7 cellular contexts compared by ENCODE assay signal in genomic region chr7:76849887-76850563, GRCh38.
DNase-seq lines count a peak whose midpoint lies in the region; ATAC-seq, FAIRE-seq and TF ChIP-seq lines count a peak whose summit lies in the region.
"Not testable (repeated sequence)": the region's sequence is repeated elsewhere in the genome, so short reads cannot be mapped to it uniquely, and the experiment has no call there.

No MANE protein-coding gene starts in this region.

- TF ChIP-seq POLR2A in GM12891 (IDR thresholded peaks at IDR 0.05; ENCODE audit: low read depth, low read length); HepG2 (IDR thresholded peaks at IDR 0.05; ENCODE audit: insufficient read depth in 1 of 2, low read depth in 2 of 2, low read length in 2 of 2): not testable (repeated sequence)

- H3K4me1 ChIP-seq in Caco-2 (peaks cover 11% of the 10 kb centered on the region), HepG2 (ENCODE audit: insufficient read depth, low read length) (peaks cover 13% of the 10 kb centered on the region)
- not testable (repeated sequence) for H3K4me1 ChIP-seq in hepatocyte (ENCODE audit: insufficient read depth); mucosa of descending colon (ENCODE audit: low read depth); small intestine (ENCODE audit: control insufficient read depth in 2 of 2, insufficient read depth in 1 of 2, low read depth in 1 of 2, low read length in 1 of 2)

- not testable (repeated sequence) for H3K9ac ChIP-seq in HepG2 (ENCODE audit: insufficient read depth, low read depth, low read length)

- H3K27ac ChIP-seq in hepatocyte: peak overlapping the region; percentile 65
- H3K27ac ChIP-seq in HepG2 (ENCODE audit: extremely low read length, insufficient read depth, low read length); small intestine (ENCODE audit: low read depth in 1 of 2, low read length in 1 of 2): not testable (repeated sequence)

- DNase-seq in Caco-2: peak in 1 of 2 experiments; percentile 31
- DNase-seq in GM12891 (ENCODE audit: insufficient read length, low spot score); left colon; mucosa of descending colon: not testable (repeated sequence)
- DNase-seq in hepatocyte (ENCODE audit: low spot score): peak; percentile 22
- peak; percentile 65 for DNase-seq in HepG2 (ENCODE audit: low spot score)
- peak; percentile 33 for DNase-seq in small intestine

- peak; percentile 90 for ATAC-seq in left colon
- peak; percentile 95 for ATAC-seq in HepG2
- ATAC-seq in mucosa of descending colon: peak; percentile 88

- not testable (repeated sequence) for H3K36me3 ChIP-seq in Caco-2 (ENCODE audit: control insufficient read depth, insufficient read depth, low read length); hepatocyte (replicated peaks; ENCODE audit: insufficient read depth, low read depth); HepG2 (replicated peaks in 1 of 2; ENCODE audit: control insufficient read depth in 1 of 2, insufficient read depth in 2 of 2, low read length in 2 of 2); mucosa of descending colon (ENCODE audit: low read depth); small intestine (ENCODE audit: control insufficient read depth in 2 of 2, insufficient read depth in 2 of 2, low read length in 2 of 2)

- H3K9me2 ChIP-seq in hepatocyte (replicated peaks; ENCODE audit: insufficient read depth): not testable (repeated sequence)

- TF ChIP-seq EP300 in HepG2 (IDR thresholded peaks at IDR 0.05; ENCODE audit: low read depth in 2 of 2, low read length in 2 of 2); HepG2 (CRISPR knock-in tag; IDR thresholded peaks at IDR 0.05; ENCODE audit: borderline replicate concordance): not testable (repeated sequence)

- intact Hi-C loops in Caco-2 (cut with micrococcal nuclease; ENCODE audit: unreplicated experiment); left colon (cut with DNase I, micrococcal nuclease); HepG2 (cut with micrococcal nuclease; ENCODE audit: unreplicated experiment); mucosa of descending colon (cut with DNase I, micrococcal nuclease): not testable (repeated sequence)

- CTCF ChIA-PET in Caco-2 (lab: Charles Lee); HepG2 (lab: Yijun Ruan, JAX; ENCODE audit: low intra/inter-chr PET ratio, low total read pairs): not testable (repeated sequence)

- not testable (repeated sequence) for H3K36me3 Mint-ChIP-seq in Caco-2 (ENCODE audit: insufficient read depth, unreplicated experiment)

- FAIRE-seq in GM12891 (lab: Jason Lieb, UNC): peak; percentile 38
- not testable (repeated sequence) for FAIRE-seq in HepG2 (lab: Jason Lieb, UNC); small intestine (lab: Jason Lieb, UNC)

- H4K20me1 ChIP-seq in hepatocyte (ENCODE audit: insufficient read depth, poor library complexity, severe bottlenecking); HepG2 (ENCODE audit: insufficient read depth, low read length): not testable (repeated sequence)

- 75% methylated on average over 2 of the region's 2 CpGs for WGBS in hepatocyte (ENCODE audit: low lambda C conversion rate, missing lambda C conversion rate)
- 42% methylated on average over 2 of the region's 2 CpGs for whole genome bisulfite sequencing in HepG2 (ENCODE audit: low lambda C conversion rate)
- 68 to 85% (median 71%) methylated on average over 2 of the region's 2 CpGs for WGBS in small intestine, 3 donors

- H3K4me3 Mint-ChIP-seq in Caco-2 (ENCODE audit: unreplicated experiment): peak overlapping the region; percentile 18

- BruUV-seq in Caco-2 (replicated peaks; lab: Mats Ljungman, UMichigan); HepG2 (replicated peaks; lab: Mats Ljungman, UMichigan): not testable (repeated sequence)

- not testable (repeated sequence) for H3K4me3 ChIP-seq in Caco-2 (ENCODE audit: low read depth, low read length); hepatocyte; HepG2 (replicated peaks in 1 of 3; ENCODE audit: insufficient read depth in 1 of 3, low read depth in 2 of 3, low read length in 3 of 3); mucosa of descending colon; small intestine (ENCODE audit: low read depth in 1 of 2, low read length in 2 of 2)

- H3K27me3 ChIP-seq in Caco-2 (replicated peaks; ENCODE audit: control insufficient read depth, insufficient read depth, low read length); hepatocyte; HepG2 (ENCODE audit: control insufficient read depth in 1 of 2, insufficient read depth in 2 of 2, low read length in 2 of 2); small intestine (ENCODE audit: control insufficient read depth in 2 of 2, insufficient read depth in 2 of 2, low read length in 2 of 2): not testable (repeated sequence)

- not testable (repeated sequence) for H2AFZ ChIP-seq in hepatocyte; HepG2 (ENCODE audit: low read length)

- H3K9me3 ChIP-seq in Caco-2; hepatocyte (ENCODE audit: low read depth); HepG2 (ENCODE audit: low read length); mucosa of descending colon; small intestine (ENCODE audit: control insufficient read depth, low read depth): not testable (repeated sequence)

- not testable (repeated sequence) for H3K79me2 ChIP-seq in hepatocyte; HepG2 (ENCODE audit: insufficient read depth, low read length)

- H3K27ac Mint-ChIP-seq in Caco-2 (ENCODE audit: unreplicated experiment): peak overlapping the region; percentile 58

- POLR2A ChIA-PET in Caco-2 (lab: Charles Lee); HepG2 (lab: Yijun Ruan, JAX): not testable (repeated sequence)

- TF ChIP-seq RAD21 in HepG2 (CRISPR knock-in tag; IDR thresholded peaks at IDR 0.05): not testable (repeated sequence)

- H3K27me3 Mint-ChIP-seq in Caco-2 (ENCODE audit: insufficient read depth, unreplicated experiment): not testable (repeated sequence)

- peak overlapping the region; percentile 26 for H3K4me2 ChIP-seq in hepatocyte
- peak overlapping the region; percentile 9; the same call in 1 of the 2 replicates for H3K4me2 ChIP-seq in HepG2 (ENCODE audit: low read depth, low read length)

- TF ChIP-seq CTCF in Caco-2 (IDR thresholded peaks at IDR 0.05; ENCODE audit: insufficient read depth in 1 of 2, low read depth in 1 of 2, low read length in 1 of 2, severe bottlenecking in 1 of 2, unreplicated experiment in 1 of 2); hepatocyte (IDR thresholded peaks at IDR 0.05; ENCODE audit: poor library complexity); HepG2 (CRISPR knock-in tag; IDR thresholded peaks at IDR 0.05); mucosa of descending colon (IDR thresholded peaks at IDR 0.05): not testable (repeated sequence)

- not testable (repeated sequence) for H3K9me3 Mint-ChIP-seq in Caco-2 (ENCODE audit: unreplicated experiment)

- peaks cover 11% of the 10 kb centered on the region for H3K4me1 Mint-ChIP-seq in Caco-2 (ENCODE audit: low read depth, unreplicated experiment)

- in situ Hi-C loops in HepG2 (cut with HindIII; ENCODE audit: extremely low pct_ligation_motif_present, low pct_unique_long_range_greater_than_20kb): not testable (repeated sequence)

TF ChIP-seq in HepG2, 621 proteins besides CTCF, POLR2A, EP300 and RAD21:
- TF ChIP-seq HNF4A (CRISPR knock-in tag; IDR thresholded peaks at IDR 0.05) (peak; percentile 56), KAT8 (CRISPR knock-in tag; IDR thresholded peaks at IDR 0.05) (0 out of 2 replicates have a peak, but pooled peaks have one; percentile 26), FOXA3 (CRISPR knock-in tag; IDR thresholded peaks at IDR 0.05) (0 out of 2 replicates have a peak, but pooled peaks have one; percentile 11), ZNF644 (CRISPR knock-in tag; IDR thresholded peaks at IDR 0.05; ENCODE audit: low read depth) (peak; percentile 47; the same call in 1 of the 2 replicates)
